ENCODE assay signal across 36 cellular contexts in genomic region chr15:79015416-79015815, GRCh38.
DNase-seq lines count a peak whose midpoint lies in the region; ATAC-seq, FAIRE-seq and TF ChIP-seq lines count a peak whose summit lies in the region.
"Had no signal": no experiment of that assay in that cellular context is flagged by ENCODE, and none has a peak within 500 bp of the region (broad histone marks: within the 10 kb centered on the region; RNA-seq: fewer than 3 reads in every experiment).

No MANE protein-coding gene starts in this region.

- intact Hi-C loops in OCI-LY7 (cut with micrococcal nuclease; ENCODE audit: unreplicated experiment) = no loop called here
- intact Hi-C loops in spleen (cut with DNase I; ENCODE audit: low total_unique reads) = no loop called here
- intact Hi-C loops in head of caudate nucleus (cut with DNase I) = no loop called here

- no peak for TF ChIP-seq CTCF in OCI-LY7 (conservative IDR thresholded peaks at IDR 0.05; ENCODE audit: low read length)
- TF ChIP-seq CTCF in spleen (IDR thresholded peaks at IDR 0.05 in 8 of 11, conservative IDR thresholded peaks at IDR 0.05 in 3 of 11) = no peak

- POLR2A ChIA-PET in OCI-LY7 (lab: Charles Lee) = interaction anchor here (0.5 kb wide), 1 partner anchor 136 kb away, joined by 3 read pairs; no protein-coding TSS in a partner anchor

- H3K4me1 ChIP-seq in OCI-LY7 (ENCODE audit: insufficient read depth, low read length, poor library complexity, severe bottlenecking) (peaks cover 32% of the 10 kb centered on the region), spleen (peaks cover 0 to 12% (median 0%) of the 10 kb centered on the region in 6 donors)
- H3K4me1 ChIP-seq: BE2C, left lung, neural progenitor cell, parathyroid adenoma, uterus had no signal

- no peaks in the 10 kb centered on the region for H3K27me3 ChIP-seq in spleen (replicated peaks in 1 of 7)
- H3K27me3 ChIP-seq: BE2C, left lung, MG63, neural progenitor cell, testis, uterus had no signal

- H3K27ac ChIP-seq in OCI-LY7 (ENCODE audit: low read depth, low read length, poor library complexity, severe bottlenecking) (no peak overlapping the region), spleen (no peak overlapping the region)
- H3K27ac ChIP-seq: HL-60, KMS-11, left lung, neural progenitor cell, parathyroid adenoma, RWPE1, testis, uterus had no signal

- no peaks in the 10 kb centered on the region for H3K79me2 ChIP-seq in OCI-LY7 (ENCODE audit: insufficient read depth, low read depth, low read length)
- H3K79me2 ChIP-seq: parathyroid adenoma had no signal

- H3K9me3 ChIP-seq in OCI-LY7 (ENCODE audit: low read length) = no peaks in the 10 kb centered on the region
- no peaks in the 10 kb centered on the region for H3K9me3 ChIP-seq in spleen
- H3K9me3 ChIP-seq: BE2C, left lung, MG63, testis, uterus had no signal

- H4K20me1 ChIP-seq in OCI-LY7 (ENCODE audit: insufficient read depth, low read length) = no peaks in the 10 kb centered on the region

- peak; percentile 54 for ATAC-seq in GM19397 (IDR thresholded peaks at IDR 0.05; ENCODE audit: unreplicated experiment)
- no peak for ATAC-seq in HG02571 (IDR thresholded peaks at IDR 0.05; ENCODE audit: unreplicated experiment)
- ATAC-seq: activated CD4-positive, CD25-positive, alpha-beta regulatory T cell treated with anti-CD3 and anti-CD28 coated beads, Interleukin-2, amount 50 U/mL, for 24 hours; activated naive CD8-positive, alpha-beta T cell treated with anti-CD3 and anti-CD28 coated beads, Interleukin-2, amount 50 U/mL, for 24 hours; activated T-cell treated with anti-CD3 and anti-CD28 coated beads, Interleukin-2, amount 50 U/mL, for 72 hours; left lung; stimulated activated naive CD8-positive, alpha-beta T cell treated with anti-CD3 and anti-CD28 coated beads, Interleukin-15, Interleukin-2, amounts not matched to agents 100 U/mL and 50 U/mL, for 24 hours had no signal

- no peak overlapping the region for H2AFZ ChIP-seq in OCI-LY7 (ENCODE audit: low read length)
- H2AFZ ChIP-seq: neural progenitor cell, parathyroid adenoma had no signal

- peak overlapping the region; percentile 16; the same call in 1 of the 2 replicates for H3K4me2 ChIP-seq in OCI-LY7 (ENCODE audit: low read length)
- H3K4me2 ChIP-seq: KMS-11, neural progenitor cell had no signal

- H3K36me3 ChIP-seq in OCI-LY7 (ENCODE audit: insufficient read depth, low read length) (no peaks in the 10 kb centered on the region), spleen (no peaks in the 10 kb centered on the region)
- H3K36me3 ChIP-seq: BE2C, left lung, MG63, neural progenitor cell, uterus had no signal

- CTCF ChIA-PET in OCI-LY7 (lab: Charles Lee; ENCODE audit: unreplicated experiment) = no interaction called here

- 40 to 74% (median 69%) methylated on average over 3 of the region's 3 CpGs for WGBS in spleen, 5 donors

- BruUV-seq in OCI-LY7 (replicated peaks; lab: Mats Ljungman, UMichigan) = no TSS peak

- FAIRE-seq in GM12892 (lab: Jason Lieb, UNC) = peak; percentile 82
- FAIRE-seq: small intestine, TTC549 had no signal

- H3K4me3 ChIP-seq in OCI-LY7 (ENCODE audit: low read depth, low read length, poor library complexity, severe bottlenecking) = no peak overlapping the region
- no peak overlapping the region for H3K4me3 ChIP-seq in spleen
- H3K4me3 ChIP-seq: left lung, MG63, neural progenitor cell, testis, uterus had no signal

- DNase-seq in GM12892 (ENCODE audit: insufficient read length) (no peak), OCI-LY7 (ENCODE audit: low spot score) (no peak), spleen (peak; percentile 33), head of caudate nucleus (no peak), GOT3 (lab: John Stamatoyannopoulos, UW) (no peak)
- DNase-seq: ACHN; activated CD4-positive, alpha-beta T cell treated with anti-CD3 and anti-CD28 coated beads, Interleukin-2, amount 50 U/mL, for 48 hours; activated naive CD4-positive, alpha-beta T cell; activated naive CD8-positive, alpha-beta T cell treated with anti-CD3 and anti-CD28 coated beads, Interleukin-2, amount 50 U/mL, for 24 hours; activated T-cell treated with anti-CD3 and anti-CD28 coated beads, Interleukin-2, amount 50 U/mL, for 72 hours; BE2C; caudate nucleus; cortex of kidney; DMS153; effector memory CD4-positive, alpha-beta T cell; left lung; MG63; NCI-H1930; NCI-H2171 treated with DMSO at 0.1 percent for 48 hours; NCI-H510A; OCI-M1; retina; small intestine; stimulated activated naive CD8-positive, alpha-beta T cell treated with anti-CD3 and anti-CD28 coated beads, Interleukin-15, Interleukin-2, amounts not matched to agents 100 U/mL and 50 U/mL, for 24 hours; T-helper 1 cell; testis; uterus had no signal

- H3K9me2 ChIP-seq in OCI-LY7 (ENCODE audit: insufficient read depth, low read length) = no peaks in the 10 kb centered on the region

- no peak for TF ChIP-seq POLR2A in GM12892 (IDR thresholded peaks at IDR 0.05; ENCODE audit: low read depth, low read length)
- no peak for TF ChIP-seq POLR2A in spleen (IDR thresholded peaks at IDR 0.05)
